In the genomic region with DNA sequence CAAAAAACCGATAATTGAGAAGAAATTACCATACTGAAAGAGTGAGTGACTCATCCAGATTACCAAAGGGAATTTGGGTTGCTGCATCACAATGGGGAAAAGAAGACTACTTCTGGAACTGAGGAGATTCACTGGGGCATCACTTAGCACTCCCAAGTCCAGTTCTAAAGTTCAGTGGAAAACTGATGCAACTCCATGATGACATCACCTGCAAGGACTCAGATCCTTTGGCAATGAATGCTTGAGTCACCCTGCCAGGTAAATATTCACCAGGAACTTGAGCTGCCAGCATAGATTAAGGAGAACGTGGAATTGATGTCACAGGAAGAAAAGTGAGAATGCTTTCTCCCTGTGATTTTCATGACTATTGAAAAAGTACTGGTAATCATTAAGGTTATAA, we compare ENCODE assay signal across 12 cellular contexts. TPM values are rescaled to one million over a fixed set of nuclear protein-coding genes. Genes with fewer than 3 reads are reported as not detected.
DNase-seq lines count a peak whose midpoint lies in the region; ATAC-seq and TF ChIP-seq lines count a peak whose summit lies in the region.
"Had no signal": no experiment of that assay in that cellular context is flagged by ENCODE, and none has a peak within 500 bp of the region (broad histone marks: within the 10 kb centered on the region; RNA-seq: fewer than 3 reads in every experiment).

No MANE protein-coding gene starts in this region.

- in situ Hi-C loops in HAP-1 (cut with MboI; ENCODE audit: low sequenced_read_pairs), result no loop called here

- ATAC-seq in GM18511 (IDR thresholded peaks at IDR 0.05; ENCODE audit: unreplicated experiment), result no peak
- ATAC-seq: activated CD8-positive, alpha-beta T cell treated with anti-CD3 and anti-CD28 coated beads, Interleukin-2, amount 10 ng/mL, durations not matched to agents 7 days and 5 days had no signal

- H3K9me3 ChIP-seq in HAP-1, result no peaks in the 10 kb centered on the region
- no peaks in the 10 kb centered on the region for H3K9me3 ChIP-seq in NT2/D1 (ENCODE audit: insufficient read depth, low read length)
- H3K9me3 ChIP-seq in esophagus squamous epithelium, result no peaks in the 10 kb centered on the region
- H3K9me3 ChIP-seq: neutrophil had no signal

- no peak overlapping the region for H3K9ac ChIP-seq in NT2/D1 (ENCODE audit: insufficient read length, low read depth)

- H3K27me3 ChIP-seq in HAP-1 (ENCODE audit: low read depth) (no peaks in the 10 kb centered on the region), NT2/D1 (ENCODE audit: insufficient read depth, insufficient read length) (no peaks in the 10 kb centered on the region), esophagus squamous epithelium (no peaks in the 10 kb centered on the region)
- H3K27me3 ChIP-seq: neutrophil had no signal

- TF ChIP-seq CTCF in epithelial cell of esophagus (IDR thresholded peaks at IDR 0.05; ENCODE audit: insufficient read depth, low read depth, low read length, missing control alignments), result no peak
- no peak for TF ChIP-seq CTCF in esophagus squamous epithelium (IDR thresholded peaks at IDR 0.05)

- no peaks in the 10 kb centered on the region for H3K36me3 ChIP-seq in HAP-1 (replicated peaks)
- H3K36me3 ChIP-seq in NT2/D1 (ENCODE audit: insufficient read depth, insufficient read length, low read length), result no peaks in the 10 kb centered on the region
- H3K36me3 ChIP-seq in esophagus squamous epithelium, result no peaks in the 10 kb centered on the region
- H3K36me3 ChIP-seq: neutrophil had no signal

- DNase-seq in HAP-1 (ENCODE audit: low spot score in 2 of 2) (peak; percentile 70 to 98), NT2/D1 (ENCODE audit: low read depth, low spot score) (peak; percentile 22), epithelial cell of esophagus (ENCODE audit: low read depth) (peak; percentile 92), mucosa of gallbladder (ENCODE audit: low spot score) (peak; percentile 27), NCI-H2227 treated with DMSO at 0.1 percent for 48 hours (lab: John Stamatoyannopoulos, UW) (no peak), esophagus squamous epithelium (lab: John Stamatoyannopoulos, UW) (no peak)
- DNase-seq: activated CD8-positive, alpha-beta T cell treated with anti-CD3 and anti-CD28 coated beads, Interleukin-2, amount 10 ng/mL, durations not matched to agents 7 days and 5 days; CD4-positive, alpha-beta memory T cell; cerebellar nuclear complex; NCI-H1092 treated with DMSO at 0.1 percent for 48 hours had no signal

- WGBS in esophagus squamous epithelium, 2 donors, result 10 to 34% methylated on average over 2 of the region's 2 CpGs

- H3K4me3 ChIP-seq in HAP-1, result no peak overlapping the region
- no peak overlapping the region for H3K4me3 ChIP-seq in NT2/D1 (ENCODE audit: insufficient read length, low read depth)
- H3K4me3 ChIP-seq in epithelial cell of esophagus (ENCODE audit: low read length), result no peak overlapping the region
- H3K4me3 ChIP-seq in esophagus squamous epithelium, result no peak overlapping the region

- no peak for TF ChIP-seq POLR2A in esophagus squamous epithelium (IDR thresholded peaks at IDR 0.05)

- peaks cover 41% of the 10 kb centered on the region for H3K4me1 ChIP-seq in HAP-1
- no peaks in the 10 kb centered on the region for H3K4me1 ChIP-seq in NT2/D1 (ENCODE audit: insufficient read depth, insufficient read length)
- H3K4me1 ChIP-seq in esophagus squamous epithelium, result no peaks in the 10 kb centered on the region

- no peak overlapping the region for H3K27ac ChIP-seq in esophagus squamous epithelium
- H3K27ac ChIP-seq: neutrophil had no signal

- intact Hi-C loops in esophagus squamous epithelium (cut with DNase I), result no loop called here

RNA-seq across cellular contexts. Expression of a gene that starts 32.0 kb away (rescaled TPM):
- total RNA-seq in mucosa of gallbladder, result 1.9 TPM
- total RNA-seq in esophagus squamous epithelium, result 1 to 10 TPM in 2 of 4 donors, under 1 TPM in 2; 0.35 to 2.7 (median 1.6) TPM

RNA-seq across cellular contexts. Expression of a gene that starts 45.1 kb away (rescaled TPM):
- total RNA-seq in mucosa of gallbladder (4.7 TPM), esophagus squamous epithelium (1 to 10 TPM in 3 of 4 donors, under 1 TPM in 1; 0.95 to 7.1 (median 3.5) TPM)

RNA-seq across cellular contexts. Expression of a gene that starts 45.8 kb away (rescaled TPM):
- 8.8 TPM for total RNA-seq in mucosa of gallbladder
- 1 to 10 TPM; 3.3 to 6.9 (median 6.1) TPM for total RNA-seq in esophagus squamous epithelium

Comparison
In these comparisons a context has a peak if more than half of its experiments do, and no peak if none do; other contexts are left out.
1. DNase-seq: peak in HAP-1 (2 of 2), NT2/D1 (single experiment), epithelial cell of esophagus (single experiment) and mucosa of gallbladder (single experiment); none in NCI-H2227 treated with DMSO at 0.1 percent for 48 hours (single experiment) and esophagus squamous epithelium (single experiment).